In genomic region chr3:141368062-141368924, GRCh38 we compare ENCODE assay signal across 1 cellular context.
A peak's percentile ranks its signal among the peaks of the same experiment; 100 is the strongest.
TF ChIP-seq lines count a peak whose summit lies in the region.

A gene with protein sequence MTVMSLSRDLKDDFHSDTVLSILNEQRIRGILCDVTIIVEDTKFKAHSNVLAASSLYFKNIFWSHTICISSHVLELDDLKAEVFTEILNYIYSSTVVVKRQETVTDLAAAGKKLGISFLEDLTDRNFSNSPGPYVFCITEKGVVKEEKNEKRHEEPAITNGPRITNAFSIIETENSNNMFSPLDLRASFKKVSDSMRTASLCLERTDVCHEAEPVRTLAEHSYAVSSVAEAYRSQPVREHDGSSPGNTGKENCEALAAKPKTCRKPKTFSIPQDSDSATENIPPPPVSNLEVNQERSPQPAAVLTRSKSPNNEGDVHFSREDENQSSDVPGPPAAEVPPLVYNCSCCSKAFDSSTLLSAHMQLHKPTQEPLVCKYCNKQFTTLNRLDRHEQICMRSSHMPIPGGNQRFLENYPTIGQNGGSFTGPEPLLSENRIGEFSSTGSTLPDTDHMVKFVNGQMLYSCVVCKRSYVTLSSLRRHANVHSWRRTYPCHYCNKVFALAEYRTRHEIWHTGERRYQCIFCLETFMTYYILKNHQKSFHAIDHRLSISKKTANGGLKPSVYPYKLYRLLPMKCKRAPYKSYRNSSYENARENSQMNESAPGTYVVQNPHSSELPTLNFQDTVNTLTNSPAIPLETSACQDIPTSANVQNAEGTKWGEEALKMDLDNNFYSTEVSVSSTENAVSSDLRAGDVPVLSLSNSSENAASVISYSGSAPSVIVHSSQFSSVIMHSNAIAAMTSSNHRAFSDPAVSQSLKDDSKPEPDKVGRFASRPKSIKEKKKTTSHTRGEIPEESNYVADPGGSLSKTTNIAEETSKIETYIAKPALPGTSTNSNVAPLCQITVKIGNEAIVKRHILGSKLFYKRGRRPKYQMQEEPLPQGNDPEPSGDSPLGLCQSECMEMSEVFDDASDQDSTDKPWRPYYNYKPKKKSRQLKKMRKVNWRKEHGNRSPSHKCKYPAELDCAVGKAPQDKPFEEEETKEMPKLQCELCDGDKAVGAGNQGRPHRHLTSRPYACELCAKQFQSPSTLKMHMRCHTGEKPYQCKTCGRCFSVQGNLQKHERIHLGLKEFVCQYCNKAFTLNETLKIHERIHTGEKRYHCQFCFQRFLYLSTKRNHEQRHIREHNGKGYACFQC (N-terminal part only) (plus strand): TSS chr3:141368504. CDS start chr3:141442389, 73,885 bp downstream.

TF ChIP-seq in HepG2, 621 proteins besides CTCF, POLR2A, EP300 and RAD21 (continued from another document and continues in another):
- TF ChIP-seq ZSCAN25 (CRISPR knock-in tag; IDR thresholded peaks at IDR 0.05) (peak; percentile 71), CCDC6 (CRISPR knock-in tag; IDR thresholded peaks at IDR 0.05) (peak; percentile 64), TBP (CRISPR knock-in tag; IDR thresholded peaks at IDR 0.05) (0 out of 2 replicates have a peak, but pooled peaks have one; percentile 82), DNMT1 (CRISPR knock-in tag; IDR thresholded peaks at IDR 0.05) (no peak), ZSCAN20 (CRISPR knock-in tag; IDR thresholded peaks at IDR 0.05; ENCODE audit: borderline replicate concordance) (no peak), MTA1 (CRISPR knock-in tag; IDR thresholded peaks at IDR 0.05; ENCODE audit: borderline replicate concordance) (peak; percentile 81; the same call in 1 of the 2 replicates), ZNF572 (CRISPR knock-in tag; IDR thresholded peaks at IDR 0.05) (0 out of 2 replicates have a peak, but pooled peaks have one; percentile 54), ZNF652 (CRISPR knock-in tag; IDR thresholded peaks at IDR 0.05; ENCODE audit: borderline replicate concordance, low read depth) (0 out of 2 replicates have a peak, but pooled peaks have one; percentile 47), GATA4 (IDR thresholded peaks at IDR 0.05; ENCODE audit: borderline replicate concordance, low read depth) (peak; percentile 52; the same call in 1 of the 2 replicates), KLF6 (CRISPR knock-in tag; IDR thresholded peaks at IDR 0.05) (peak; percentile 75; the same call in 1 of the 2 replicates), ZNF317 (CRISPR knock-in tag; IDR thresholded peaks at IDR 0.05) (peak; percentile 83), ZNF773 (CRISPR knock-in tag; IDR thresholded peaks at IDR 0.05; ENCODE audit: borderline replicate concordance) (peak; percentile 65; the same call in 1 of the 2 replicates), ZNF292 (CRISPR knock-in tag; IDR thresholded peaks at IDR 0.05; ENCODE audit: borderline replicate concordance, low read depth) (peak; percentile 97), RBM39 (IDR thresholded peaks at IDR 0.05; ENCODE audit: low read depth, low read length, poor library complexity, severe bottlenecking) (peak; percentile 90), EEA1 (CRISPR knock-in tag; IDR thresholded peaks at IDR 0.05; ENCODE audit: borderline replicate concordance) (no peak), ZNF274 (CRISPR knock-in tag; IDR thresholded peaks at IDR 0.05) (no peak), NFKB2 (CRISPR knock-in tag; IDR thresholded peaks at IDR 0.05; ENCODE audit: borderline replicate concordance) (peak; percentile 86; the same call in 1 of the 2 replicates), ZNF354B (CRISPR knock-in tag; IDR thresholded peaks at IDR 0.05) (no peak), ZNF781 (CRISPR knock-in tag; IDR thresholded peaks at IDR 0.05; ENCODE audit: borderline replicate concordance, not compliant biosample characterization) (no peak), KLF13 (CRISPR knock-in tag; IDR thresholded peaks at IDR 0.05) (no peak), HDAC2 (CRISPR knock-in tag; IDR thresholded peaks at IDR 0.05) (peak; percentile 83), ZKSCAN8 (CRISPR knock-in tag; IDR thresholded peaks at IDR 0.05; ENCODE audit: borderline replicate concordance) (peak; percentile 86), AGO1 (IDR thresholded peaks at IDR 0.05; ENCODE audit: low read depth, low read length, poor library complexity, severe bottlenecking) (no peak), ZNF430 (CRISPR knock-in tag; IDR thresholded peaks at IDR 0.05) (peak; percentile 51; the same call in 1 of the 2 replicates), ZNF17 (CRISPR knock-in tag; IDR thresholded peaks at IDR 0.05) (no peak), MLLT10 (CRISPR knock-in tag; IDR thresholded peaks at IDR 0.05) (no peak), KDM2A (CRISPR knock-in tag; IDR thresholded peaks at IDR 0.05; ENCODE audit: borderline replicate concordance, low read depth) (peak; percentile 75), NCOA1 (CRISPR knock-in tag; IDR thresholded peaks at IDR 0.05) (no peak), SYNCRIP (IDR thresholded peaks at IDR 0.05; ENCODE audit: insufficient read depth, low read depth, low read length) (no peak), ZNF816 (CRISPR knock-in tag; IDR thresholded peaks at IDR 0.05; ENCODE audit: borderline replicate concordance) (peak; percentile 87), FOXA1 (IDR thresholded peaks at IDR 0.05) (no peak), FOXA1 (CRISPR knock-in tag; IDR thresholded peaks at IDR 0.05) (peak; percentile 88), PHF20 (CRISPR knock-in tag; IDR thresholded peaks at IDR 0.05) (peak; percentile 75), ASH2L (IDR thresholded peaks at IDR 0.05; ENCODE audit: insufficient read length, low read depth, low read length) (peak; percentile 70), ZFP41 (CRISPR knock-in tag; IDR thresholded peaks at IDR 0.05; ENCODE audit: borderline replicate concordance) (no peak), TCF7 (IDR thresholded peaks at IDR 0.05; ENCODE audit: low read depth) (peak; percentile 96), RAD51 (IDR thresholded peaks at IDR 0.05; ENCODE audit: borderline replicate concordance) (no peak), ZMYM4 (CRISPR knock-in tag; IDR thresholded peaks at IDR 0.05) (peak; percentile 87), GZF1 (CRISPR knock-in tag; IDR thresholded peaks at IDR 0.05) (no peak), ZNF382 (CRISPR knock-in tag; IDR thresholded peaks at IDR 0.05; ENCODE audit: borderline replicate concordance) (no peak), ZNF136 (CRISPR knock-in tag; IDR thresholded peaks at IDR 0.05; ENCODE audit: low read depth) (no peak; the same call in 1 of the 2 replicates), ZNF75D (CRISPR knock-in tag; IDR thresholded peaks at IDR 0.05; ENCODE audit: borderline replicate concordance) (no peak), PHF8 (CRISPR knock-in tag; IDR thresholded peaks at IDR 0.05) (peak; percentile 71), TBX2 (CRISPR knock-in tag; IDR thresholded peaks at IDR 0.05; ENCODE audit: borderline replicate concordance) (peak; percentile 92), TCF12 (IDR thresholded peaks at IDR 0.05) (no peak), TCF12 (CRISPR knock-in tag; IDR thresholded peaks at IDR 0.05) (peak; percentile 91), KLF16 (CRISPR knock-in tag; IDR thresholded peaks at IDR 0.05) (peak in 1 of 2 experiments; percentile 88; a peak in 2 of 4 replicates)
- TF ChIP-seq, protein P1, sequence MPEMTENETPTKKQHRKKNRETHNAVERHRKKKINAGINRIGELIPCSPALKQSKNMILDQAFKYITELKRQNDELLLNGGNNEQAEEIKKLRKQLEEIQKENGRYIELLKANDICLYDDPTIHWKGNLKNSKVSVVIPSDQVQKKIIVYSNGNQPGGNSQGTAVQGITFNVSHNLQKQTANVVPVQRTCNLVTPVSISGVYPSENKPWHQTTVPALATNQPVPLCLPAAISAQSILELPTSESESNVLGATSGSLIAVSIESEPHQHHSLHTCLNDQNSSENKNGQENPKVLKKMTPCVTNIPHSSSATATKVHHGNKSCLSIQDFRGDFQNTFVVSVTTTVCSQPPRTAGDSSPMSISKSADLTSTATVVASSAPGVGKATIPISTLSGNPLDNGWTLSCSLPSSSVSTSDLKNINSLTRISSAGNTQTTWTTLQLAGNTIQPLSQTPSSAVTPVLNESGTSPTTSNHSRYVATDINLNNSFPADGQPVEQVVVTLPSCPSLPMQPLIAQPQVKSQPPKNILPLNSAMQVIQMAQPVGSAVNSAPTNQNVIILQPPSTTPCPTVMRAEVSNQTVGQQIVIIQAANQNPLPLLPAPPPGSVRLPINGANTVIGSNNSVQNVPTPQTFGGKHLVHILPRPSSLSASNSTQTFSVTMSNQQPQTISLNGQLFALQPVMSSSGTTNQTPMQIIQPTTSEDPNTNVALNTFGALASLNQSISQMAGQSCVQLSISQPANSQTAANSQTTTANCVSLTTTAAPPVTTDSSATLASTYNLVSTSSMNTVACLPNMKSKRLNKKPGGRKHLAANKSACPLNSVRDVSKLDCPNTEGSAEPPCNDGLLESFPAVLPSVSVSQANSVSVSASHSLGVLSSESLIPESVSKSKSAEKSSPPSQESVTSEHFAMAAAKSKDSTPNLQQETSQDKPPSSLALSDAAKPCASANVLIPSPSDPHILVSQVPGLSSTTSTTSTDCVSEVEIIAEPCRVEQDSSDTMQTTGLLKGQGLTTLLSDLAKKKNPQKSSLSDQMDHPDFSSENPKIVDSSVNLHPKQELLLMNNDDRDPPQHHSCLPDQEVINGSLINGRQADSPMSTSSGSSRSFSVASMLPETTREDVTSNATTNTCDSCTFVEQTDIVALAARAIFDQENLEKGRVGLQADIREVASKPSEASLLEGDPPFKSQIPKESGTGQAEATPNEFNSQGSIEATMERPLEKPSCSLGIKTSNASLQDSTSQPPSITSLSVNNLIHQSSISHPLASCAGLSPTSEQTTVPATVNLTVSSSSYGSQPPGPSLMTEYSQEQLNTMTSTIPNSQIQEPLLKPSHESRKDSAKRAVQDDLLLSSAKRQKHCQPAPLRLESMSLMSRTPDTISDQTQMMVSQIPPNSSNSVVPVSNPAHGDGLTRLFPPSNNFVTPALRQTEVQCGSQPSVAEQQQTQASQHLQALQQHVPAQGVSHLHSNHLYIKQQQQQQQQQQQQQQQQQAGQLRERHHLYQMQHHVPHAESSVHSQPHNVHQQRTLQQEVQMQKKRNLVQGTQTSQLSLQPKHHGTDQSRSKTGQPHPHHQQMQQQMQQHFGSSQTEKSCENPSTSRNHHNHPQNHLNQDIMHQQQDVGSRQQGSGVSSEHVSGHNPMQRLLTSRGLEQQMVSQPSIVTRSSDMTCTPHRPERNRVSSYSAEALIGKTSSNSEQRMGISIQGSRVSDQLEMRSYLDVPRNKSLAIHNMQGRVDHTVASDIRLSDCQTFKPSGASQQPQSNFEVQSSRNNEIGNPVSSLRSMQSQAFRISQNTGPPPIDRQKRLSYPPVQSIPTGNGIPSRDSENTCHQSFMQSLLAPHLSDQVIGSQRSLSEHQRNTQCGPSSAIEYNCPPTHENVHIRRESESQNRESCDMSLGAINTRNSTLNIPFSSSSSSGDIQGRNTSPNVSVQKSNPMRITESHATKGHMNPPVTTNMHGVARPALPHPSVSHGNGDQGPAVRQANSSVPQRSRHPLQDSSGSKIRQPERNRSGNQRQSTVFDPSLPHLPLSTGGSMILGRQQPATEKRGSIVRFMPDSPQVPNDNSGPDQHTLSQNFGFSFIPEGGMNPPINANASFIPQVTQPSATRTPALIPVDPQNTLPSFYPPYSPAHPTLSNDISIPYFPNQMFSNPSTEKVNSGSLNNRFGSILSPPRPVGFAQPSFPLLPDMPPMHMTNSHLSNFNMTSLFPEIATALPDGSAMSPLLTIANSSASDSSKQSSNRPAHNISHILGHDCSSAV (CRISPR knock-in tag; IDR thresholded peaks at IDR 0.05; ENCODE audit: borderline replicate concordance) = no peak
- TF ChIP-seq, protein P2, sequence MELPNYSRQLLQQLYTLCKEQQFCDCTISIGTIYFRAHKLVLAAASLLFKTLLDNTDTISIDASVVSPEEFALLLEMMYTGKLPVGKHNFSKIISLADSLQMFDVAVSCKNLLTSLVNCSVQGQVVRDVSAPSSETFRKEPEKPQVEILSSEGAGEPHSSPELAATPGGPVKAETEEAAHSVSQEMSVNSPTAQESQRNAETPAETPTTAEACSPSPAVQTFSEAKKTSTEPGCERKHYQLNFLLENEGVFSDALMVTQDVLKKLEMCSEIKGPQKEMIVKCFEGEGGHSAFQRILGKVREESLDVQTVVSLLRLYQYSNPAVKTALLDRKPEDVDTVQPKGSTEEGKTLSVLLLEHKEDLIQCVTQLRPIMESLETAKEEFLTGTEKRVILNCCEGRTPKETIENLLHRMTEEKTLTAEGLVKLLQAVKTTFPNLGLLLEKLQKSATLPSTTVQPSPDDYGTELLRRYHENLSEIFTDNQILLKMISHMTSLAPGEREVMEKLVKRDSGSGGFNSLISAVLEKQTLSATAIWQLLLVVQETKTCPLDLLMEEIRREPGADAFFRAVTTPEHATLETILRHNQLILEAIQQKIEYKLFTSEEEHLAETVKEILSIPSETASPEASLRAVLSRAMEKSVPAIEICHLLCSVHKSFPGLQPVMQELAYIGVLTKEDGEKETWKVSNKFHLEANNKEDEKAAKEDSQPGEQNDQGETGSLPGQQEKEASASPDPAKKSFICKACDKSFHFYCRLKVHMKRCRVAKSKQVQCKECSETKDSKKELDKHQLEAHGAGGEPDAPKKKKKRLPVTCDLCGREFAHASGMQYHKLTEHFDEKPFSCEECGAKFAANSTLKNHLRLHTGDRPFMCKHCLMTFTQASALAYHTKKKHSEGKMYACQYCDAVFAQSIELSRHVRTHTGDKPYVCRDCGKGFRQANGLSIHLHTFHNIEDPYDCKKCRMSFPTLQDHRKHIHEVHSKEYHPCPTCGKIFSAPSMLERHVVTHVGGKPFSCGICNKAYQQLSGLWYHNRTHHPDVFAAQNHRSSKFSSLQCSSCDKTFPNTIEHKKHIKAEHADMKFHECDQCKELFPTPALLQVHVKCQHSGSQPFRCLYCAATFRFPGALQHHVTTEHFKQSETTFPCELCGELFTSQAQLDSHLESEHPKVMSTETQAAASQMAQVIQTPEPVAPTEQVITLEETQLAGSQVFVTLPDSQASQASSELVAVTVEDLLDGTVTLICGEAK (IDR thresholded peaks at IDR 0.05) = no peak
- TF ChIP-seq, protein P2 (CRISPR knock-in tag; IDR thresholded peaks at IDR 0.05) = peak; percentile 83
